In the genomic region with DNA sequence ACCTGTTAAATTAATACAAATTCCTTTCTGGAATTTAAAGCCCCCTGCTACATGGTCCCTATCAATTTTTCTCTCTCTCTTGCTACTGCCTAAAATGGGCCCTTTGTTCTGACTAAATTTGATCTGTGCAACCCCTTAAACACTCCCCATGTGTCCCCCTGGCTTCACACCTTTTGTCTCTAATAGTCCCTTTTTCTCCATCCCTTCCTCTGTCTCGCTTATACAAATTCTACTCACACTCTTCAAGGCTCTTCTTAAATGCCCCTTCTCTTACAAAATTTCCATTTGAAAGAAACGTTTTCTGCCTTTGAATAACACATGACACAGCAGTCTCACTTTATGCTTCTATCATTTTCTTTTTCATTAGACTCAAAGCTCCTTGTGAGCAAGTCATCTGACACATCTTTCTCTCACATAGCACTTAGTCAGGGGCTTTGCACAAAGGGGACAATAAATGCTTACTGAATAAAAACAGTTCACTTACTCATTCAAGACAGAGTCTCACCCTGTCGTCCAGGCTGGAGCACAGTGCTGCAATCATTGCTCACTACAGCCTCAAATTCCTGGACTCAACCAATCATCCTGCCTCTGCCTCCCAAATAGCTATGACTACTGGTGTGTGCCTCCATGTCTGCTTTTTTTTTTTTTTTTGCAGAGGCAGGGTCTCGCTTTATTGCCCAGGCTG, we compare ENCODE assay signal across 14 cellular contexts. TPM values are rescaled to one million over a fixed set of nuclear protein-coding genes. Genes with fewer than 3 reads are reported as not detected.
DNase-seq lines count a peak whose midpoint lies in the region; ATAC-seq and TF ChIP-seq lines count a peak whose summit lies in the region.
"Had no signal": no experiment of that assay in that cellular context is flagged by ENCODE, and none has a peak within 500 bp of the region (broad histone marks: within the 10 kb centered on the region; RNA-seq: fewer than 3 reads in every experiment).

No MANE protein-coding gene starts in this region.

- H3K27me3 Mint-ChIP-seq in GM23338 (ENCODE audit: insufficient read depth, low read depth, poor library complexity) (peaks cover 4% of the 10 kb centered on the region), endodermal cell (ENCODE audit: insufficient read depth) (no peaks in the 10 kb centered on the region), nephron progenitor cell (ENCODE audit: low read depth, poor library complexity) (peaks cover 2% of the 10 kb centered on the region)
- H3K27me3 Mint-ChIP-seq: natural killer cell treated with Interleukin-12 subunit alpha and Interleukin-12 subunit beta and Interleukin-15 and Interleukin-18, amount 100 ng/mL, for 72 hours had no signal

- H3K4me3 Mint-ChIP-seq in GM23338 (peak overlapping the region; percentile 14; the same call in 1 of the 3 replicates), endodermal cell (no peak overlapping the region), nephron progenitor cell (no peak overlapping the region)
- H3K4me3 Mint-ChIP-seq: natural killer cell treated with Interleukin-12 subunit alpha and Interleukin-12 subunit beta and Interleukin-15 and Interleukin-18, amount 100 ng/mL, for 72 hours had no signal

- CTCF ChIA-PET in PC-3 (lab: Charles Lee): no interaction called here

- H4K20me1 ChIP-seq in GM23338 (replicated peaks; ENCODE audit: insufficient read depth) (no peaks in the 10 kb centered on the region), PC-3 (ENCODE audit: low read length) (no peaks in the 10 kb centered on the region)
- H4K20me1 ChIP-seq: BLaER1 had no signal

- H3K36me3 ChIP-seq in GM23338 (ENCODE audit: insufficient read depth): peaks cover 9% of the 10 kb centered on the region; the same call in 1 of the 2 replicates
- H3K36me3 ChIP-seq in PC-3 (ENCODE audit: low read depth, low read length): peaks cover 9% of the 10 kb centered on the region; the same call in 1 of the 2 replicates
- peaks cover 81% of the 10 kb centered on the region for H3K36me3 ChIP-seq in endodermal cell (ENCODE audit: control insufficient read depth, insufficient read depth, low read length)
- H3K36me3 ChIP-seq in tibial artery: peaks cover 0 to 24% (median 0%) of the 10 kb centered on the region in 3 donors

- peak overlapping the region; percentile 85 for H3K27ac Mint-ChIP-seq in GM23338
- H3K27ac Mint-ChIP-seq in endodermal cell: peak overlapping the region; percentile 18
- peak overlapping the region; percentile 4 for H3K27ac Mint-ChIP-seq in nephron progenitor cell

- intact Hi-C loops in PC-3 (cut with micrococcal nuclease): loop anchor here (5.0 kb wide), 1 partner anchor 43 kb away; a partner anchor contains a TSS
- intact Hi-C loops in tibial artery (cut with DNase I; ENCODE audit: low total_unique reads): loop anchor here (10.0 kb wide), 1 partner anchor 420 kb away; no protein-coding TSS in a partner anchor

- H3K79me2 ChIP-seq in GM23338 (replicated peaks; ENCODE audit: insufficient read depth) (no peaks in the 10 kb centered on the region), PC-3 (ENCODE audit: low read length) (peaks cover 15% of the 10 kb centered on the region; the same call in 1 of the 2 replicates)

- DNase-seq in GM23338 (ENCODE audit: low spot score) (peak; percentile 62), PC-3 (peak; percentile 49), endodermal cell (no peak), nephron progenitor cell (no peak), SK-N-DZ (ENCODE audit: low spot score) (no peak), tibial artery (no peak)
- DNase-seq: DMS 273 treated with DMSO at 0.1 percent for 48 hours, hippocampal formation, NCI-H2081, NCI-H526 treated with DMSO at 0.1 percent for 48 hours had no signal

- H3K4me3 ChIP-seq in GM23338 (no peak overlapping the region), PC-3 (ENCODE audit: low read length) (no peak overlapping the region), endodermal cell (ENCODE audit: low read length) (no peak overlapping the region), tibial artery (no peak overlapping the region)
- H3K4me3 ChIP-seq: BLaER1, right atrium auricular region had no signal

- H3K4me1 Mint-ChIP-seq in GM23338: peaks cover 32% of the 10 kb centered on the region
- peaks cover 5% of the 10 kb centered on the region for H3K4me1 Mint-ChIP-seq in endodermal cell
- H3K4me1 Mint-ChIP-seq in nephron progenitor cell: peaks cover 12% of the 10 kb centered on the region

- BruUV-seq in PC-3 (replicated peaks; lab: Mats Ljungman, UMichigan): no TSS peak

- H3K9ac ChIP-seq in PC-3 (ENCODE audit: low read length) (no peak overlapping the region), endodermal cell (ENCODE audit: extremely low read depth, low read length, poor library complexity, severe bottlenecking) (no peak overlapping the region)
- H3K9ac ChIP-seq: BLaER1 had no signal

- H3K36me3 Mint-ChIP-seq in GM23338 (ENCODE audit: low read depth) (peaks cover 33% of the 10 kb centered on the region), endodermal cell (ENCODE audit: low read depth) (peaks cover 72% of the 10 kb centered on the region), nephron progenitor cell (ENCODE audit: low read depth) (peaks cover 32% of the 10 kb centered on the region)
- H3K36me3 Mint-ChIP-seq: natural killer cell treated with Interleukin-12 subunit alpha and Interleukin-12 subunit beta and Interleukin-15 and Interleukin-18, amount 100 ng/mL, for 72 hours had no signal

- no peaks in the 10 kb centered on the region for H3F3A ChIP-seq in GM23338 (replicated peaks; ENCODE audit: low read depth)
- H3F3A ChIP-seq in PC-3 (ENCODE audit: low read length, unreplicated experiment): peaks cover 8% of the 10 kb centered on the region

- H3K4me1 ChIP-seq in GM23338 (ENCODE audit: insufficient read depth): peaks cover 29% of the 10 kb centered on the region
- H3K4me1 ChIP-seq in PC-3 (ENCODE audit: insufficient read depth, low read length): peaks cover 49% of the 10 kb centered on the region
- H3K4me1 ChIP-seq in endodermal cell (ENCODE audit: control insufficient read depth, insufficient read depth, low read length): no peaks in the 10 kb centered on the region
- H3K4me1 ChIP-seq in tibial artery: peaks cover 0 to 31% (median 22%) of the 10 kb centered on the region in 4 donors

- peak overlapping the region; percentile 53 for H3K27ac ChIP-seq in GM23338 (ENCODE audit: low read depth)
- H3K27ac ChIP-seq in PC-3 (ENCODE audit: low read length): peak overlapping the region; percentile 78; the same call in 1 of the 2 replicates
- no peak overlapping the region for H3K27ac ChIP-seq in endodermal cell (ENCODE audit: low read depth, low read length)
- H3K27ac ChIP-seq in tibial artery: no peak overlapping the region
- H3K27ac ChIP-seq: BLaER1, right atrium auricular region had no signal

- H3K27me3 ChIP-seq in GM23338 (ENCODE audit: insufficient read depth) (no peaks in the 10 kb centered on the region), PC-3 (ENCODE audit: low read length) (no peaks in the 10 kb centered on the region), endodermal cell (ENCODE audit: control insufficient read depth, insufficient read depth, low read length, poor library complexity, severe bottlenecking) (no peaks in the 10 kb centered on the region), tibial artery (no peaks in the 10 kb centered on the region)
- H3K27me3 ChIP-seq: BLaER1, right atrium auricular region had no signal

- WGBS in endodermal cell (ENCODE audit: insufficient coverage in 1 of 2, insufficient read length in 1 of 2), 2 experiments: 59 to 68% methylated on average over 3 to 4 of the region's 4 CpGs

- POLR2A ChIA-PET in PC-3 (lab: Charles Lee; ENCODE audit: unreplicated experiment): no interaction called here

- ATAC-seq in GM23338 (peak; percentile 52), PC-3 (no peak), HG03442 (IDR thresholded peaks at IDR 0.05; ENCODE audit: unreplicated experiment) (no peak)

- H2AFZ ChIP-seq in GM23338 (no peak overlapping the region), PC-3 (ENCODE audit: low read length) (no peak overlapping the region)

- H3K9me3 Mint-ChIP-seq in GM23338 (no peaks in the 10 kb centered on the region), endodermal cell (no peaks in the 10 kb centered on the region), nephron progenitor cell (no peaks in the 10 kb centered on the region)
- H3K9me3 Mint-ChIP-seq: natural killer cell treated with Interleukin-12 subunit alpha and Interleukin-12 subunit beta and Interleukin-15 and Interleukin-18, amount 100 ng/mL, for 72 hours had no signal

- TF ChIP-seq CTCF in GM23338 (conservative IDR thresholded peaks at IDR 0.05; ENCODE audit: low read depth in 2 of 2): no peak
- TF ChIP-seq CTCF in PC-3 (conservative IDR thresholded peaks at IDR 0.05; ENCODE audit: low read depth, low read length): no peak
- no peak for TF ChIP-seq CTCF in endodermal cell (conservative IDR thresholded peaks at IDR 0.05)
- no peak for TF ChIP-seq CTCF in nephron progenitor cell (IDR thresholded peaks at IDR 0.05)
- no peak for TF ChIP-seq CTCF in tibial artery (IDR thresholded peaks at IDR 0.05)

- peak overlapping the region; percentile 36 for H3K4me2 ChIP-seq in GM23338
- H3K4me2 ChIP-seq in PC-3 (ENCODE audit: low read length): no peak overlapping the region
- H3K4me2 ChIP-seq: BLaER1 had no signal

- H3K9me2 ChIP-seq in GM23338 (ENCODE audit: insufficient read depth) (no peaks in the 10 kb centered on the region), PC-3 (replicated peaks; ENCODE audit: low read length) (no peaks in the 10 kb centered on the region)

- H3K9me3 ChIP-seq in PC-3 (ENCODE audit: low read length) (no peaks in the 10 kb centered on the region), endodermal cell (ENCODE audit: control insufficient read depth, low read length) (no peaks in the 10 kb centered on the region), tibial artery (no peaks in the 10 kb centered on the region)
- H3K9me3 ChIP-seq: BLaER1, right atrium auricular region had no signal

RNA-seq across cellular contexts. Expression of a gene that starts 41.5 kb away (rescaled TPM):
- 31.5 and 41.1 TPM in 2 replicates for total RNA-seq in GM23338 (2014; rRNA removed; shearing (Covaris generic))
- 38.6 and 45.3 TPM in 2 replicates for polyA plus RNA-seq in GM23338 (2016; fragmentation: Nextera tagmentation; extraction: Ambion mirVana)
- total RNA-seq in PC-3 (2014; rRNA removed): 31.6 and 43.7 TPM in 2 replicates
- total RNA-seq in endodermal cell: 10 to 100 TPM; 66.9 to 82.0 TPM
- 68.3 TPM for polyA plus RNA-seq in endodermal cell (2013, experiment 1 of 2)
- 53.0 TPM for polyA plus RNA-seq in endodermal cell (2013, experiment 2 of 2)
- polyA plus RNA-seq in SK-N-DZ (2014; cell fraction: cytosol; rRNA removed): 23.5 and 37.3 TPM in 2 replicates
- 254 and 355 TPM in 2 replicates for polyA plus RNA-seq in SK-N-DZ (2014; cell fraction: nucleus; rRNA removed)

Comparison
In these comparisons a context has a peak if more than half of its experiments do, and no peak if none do; other contexts are left out.
1. DNase-seq: peak in GM23338 (single experiment) and PC-3 (single experiment); none in endodermal cell (single experiment), nephron progenitor cell (single experiment), SK-N-DZ (single experiment) and tibial artery (0 of 2).
2. H3K27ac ChIP-seq: peak in GM23338 (single experiment) and PC-3 (single experiment); none in endodermal cell (single experiment) and tibial artery (0 of 2).
3. H3K27ac Mint-ChIP-seq: peak in every context shown above with its lines; median percentile 85 in GM23338; 18 in endodermal cell; 4 in nephron progenitor cell.